In the genomic region with DNA sequence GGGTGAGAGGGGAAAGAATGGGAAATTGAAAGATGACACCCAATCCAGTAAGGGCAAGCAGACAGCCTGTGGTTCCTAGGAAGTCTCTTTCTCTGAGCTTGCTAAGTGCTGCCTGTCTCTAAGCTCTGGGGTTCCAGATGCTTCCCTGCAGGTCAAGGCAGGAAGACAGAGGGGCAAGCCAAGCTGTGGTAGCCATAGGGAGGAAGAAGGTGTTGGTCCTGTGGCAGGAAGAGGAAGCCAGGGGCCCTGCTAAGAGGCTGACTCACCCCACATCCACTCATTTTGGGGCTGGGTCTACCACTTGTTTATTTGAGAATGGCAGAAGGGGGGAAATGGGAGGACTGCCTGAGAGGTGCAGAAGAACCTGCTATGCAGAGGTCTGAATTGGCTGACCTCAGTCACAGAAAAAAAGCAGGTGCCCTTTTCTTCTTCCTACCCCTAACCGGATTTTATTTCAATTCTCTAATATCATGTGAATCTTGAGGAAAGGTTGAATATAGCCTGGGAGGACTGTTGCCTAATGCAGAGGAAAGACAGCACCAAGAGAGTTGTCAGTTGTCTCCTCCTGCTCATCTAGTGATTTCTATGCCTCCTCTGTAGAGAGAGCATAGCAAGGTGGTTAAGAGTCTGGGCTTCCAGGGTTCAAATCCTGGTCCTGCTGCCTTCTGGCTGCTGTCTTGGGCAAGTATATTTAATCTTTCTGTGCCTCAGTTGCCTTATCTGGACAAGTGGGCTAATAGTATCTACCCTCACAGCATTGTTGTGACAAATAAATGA, we compare ENCODE assay signal across 9 cellular contexts. TPM values are rescaled to one million over a fixed set of nuclear protein-coding genes. Genes with fewer than 3 reads are reported as not detected.
DNase-seq lines count a peak whose midpoint lies in the region; TF ChIP-seq lines count a peak whose summit lies in the region.
"Had no signal": no experiment of that assay in that cellular context is flagged by ENCODE, and none has a peak within 500 bp of the region (broad histone marks: within the 10 kb centered on the region; RNA-seq: fewer than 3 reads in every experiment).

No MANE protein-coding gene starts in this region.

- H3K4me1 Mint-ChIP-seq in brain (peaks cover 54% of the 10 kb centered on the region), glutamatergic neuron (ENCODE audit: low read depth, unreplicated experiment) (peaks cover 7% of the 10 kb centered on the region)

- CTCF ChIA-PET in HEK293 (lab: Yijun Ruan, JAX), result no interaction called here

- peaks cover 20% of the 10 kb centered on the region for H3K4me1 ChIP-seq in HEK293 (ENCODE audit: control insufficient read depth, insufficient read depth, low read length)
- peaks cover 14% of the 10 kb centered on the region for H3K4me1 ChIP-seq in rectal smooth muscle tissue (ENCODE audit: control insufficient read depth, insufficient read depth, low read length)

- H3K4me3 ChIP-seq in HEK293 (ENCODE audit: low read depth, low read length) (no peak overlapping the region), rectal smooth muscle tissue (ENCODE audit: low read length) (no peak overlapping the region), coronary artery (no peak overlapping the region)

- H3K27me3 Mint-ChIP-seq in brain, result peaks cover 37% of the 10 kb centered on the region
- H3K27me3 Mint-ChIP-seq in glutamatergic neuron (ENCODE audit: unreplicated experiment), result peaks cover 9% of the 10 kb centered on the region

- H3K9ac ChIP-seq in rectal smooth muscle tissue (ENCODE audit: low read length), result no peak overlapping the region

- TF ChIP-seq CTCF in HEK293 (tag by site-specific recombination; IDR thresholded peaks at IDR 0.05) (no peak), brain (conservative IDR thresholded peaks at IDR 0.05) (no peak), coronary artery (IDR thresholded peaks at IDR 0.05) (no peak), glutamatergic neuron (IDR thresholded peaks at IDR 0.05; ENCODE audit: partially characterized antibody, unreplicated experiment) (no peak)

- H3K4me3 Mint-ChIP-seq in brain (peak overlapping the region in 2 of 5 experiments; percentile 32 to 48), glutamatergic neuron (ENCODE audit: unreplicated experiment) (no peak overlapping the region)

- H3K27ac ChIP-seq in HEK293 (ENCODE audit: extremely low read depth, low read depth, low read length) (no peak overlapping the region), rectal smooth muscle tissue (ENCODE audit: low read depth, low read length) (peak overlapping the region; percentile 62), coronary artery (no peak overlapping the region)
- H3K27ac ChIP-seq: thoracic aorta had no signal

- H3K36me3 ChIP-seq in HEK293 (ENCODE audit: control insufficient read depth in 2 of 2, insufficient read depth in 1 of 2, low read length in 2 of 2), result no peaks in the 10 kb centered on the region
- H3K36me3 ChIP-seq in rectal smooth muscle tissue (ENCODE audit: control insufficient read depth, insufficient read depth, low read length), result no peaks in the 10 kb centered on the region
- H3K36me3 ChIP-seq: thoracic aorta had no signal

- POLR2A ChIA-PET in HEK293 (lab: Yijun Ruan, JAX), result no interaction called here

- H3K36me3 Mint-ChIP-seq in brain (no peaks in the 10 kb centered on the region), glutamatergic neuron (ENCODE audit: unreplicated experiment) (peaks cover 6% of the 10 kb centered on the region)

- peaks cover 4% of the 10 kb centered on the region for H3K27me3 ChIP-seq in rectal smooth muscle tissue (ENCODE audit: control insufficient read depth, insufficient read depth, low read length)

- H3K27ac Mint-ChIP-seq in brain (peak overlapping the region in 3 of 5 experiments; percentile 57 to 96 (median 61)), glutamatergic neuron (ENCODE audit: unreplicated experiment) (no peak overlapping the region)

- H3K9me3 Mint-ChIP-seq in brain (peaks cover 0 to 3% (median 2%) of the 10 kb centered on the region in 5 experiments), glutamatergic neuron (ENCODE audit: unreplicated experiment) (peaks cover 2% of the 10 kb centered on the region)

- DNase-seq in NOMO-1 treated with DMSO at 0.1 percent for 48 hours (lab: John Stamatoyannopoulos, UW; ENCODE audit: unreplicated experiment) (peak; percentile 74), coronary artery (ENCODE audit: low spot score) (no peak), glutamatergic neuron (no peak), GF-D8 (lab: John Stamatoyannopoulos, UW) (no peak)

- H3K9me3 ChIP-seq in HEK293 (ENCODE audit: control insufficient read depth, insufficient read depth, low read depth, low read length), result no peaks in the 10 kb centered on the region
- H3K9me3 ChIP-seq: thoracic aorta had no signal

TF ChIP-seq in HEK293, 187 proteins besides CTCF, POLR2A, EP300 and RAD21:
- peak; percentile 32 for TF ChIP-seq ZIC2 (tag by site-specific recombination; IDR thresholded peaks at IDR 0.05)
- TF ChIP-seq ZNF654 (tag by site-specific recombination; IDR thresholded peaks at IDR 0.05; ENCODE audit: low read depth), result no peak

RNA-seq across cellular contexts. Expression of a gene that starts 27.4 kb away (rescaled TPM):
- 40.9 TPM for polyA plus RNA-seq in brain (ENCODE audit: insufficient read depth, low read depth, low replicate concordance)
- 0.54 TPM for total RNA-seq in glutamatergic neuron (ENCODE audit: unreplicated experiment)
- total RNA-seq: RPMI7951 had no signal
